Comparison of ENCODE assay signal across 9 cellular contexts in the genomic region with DNA sequence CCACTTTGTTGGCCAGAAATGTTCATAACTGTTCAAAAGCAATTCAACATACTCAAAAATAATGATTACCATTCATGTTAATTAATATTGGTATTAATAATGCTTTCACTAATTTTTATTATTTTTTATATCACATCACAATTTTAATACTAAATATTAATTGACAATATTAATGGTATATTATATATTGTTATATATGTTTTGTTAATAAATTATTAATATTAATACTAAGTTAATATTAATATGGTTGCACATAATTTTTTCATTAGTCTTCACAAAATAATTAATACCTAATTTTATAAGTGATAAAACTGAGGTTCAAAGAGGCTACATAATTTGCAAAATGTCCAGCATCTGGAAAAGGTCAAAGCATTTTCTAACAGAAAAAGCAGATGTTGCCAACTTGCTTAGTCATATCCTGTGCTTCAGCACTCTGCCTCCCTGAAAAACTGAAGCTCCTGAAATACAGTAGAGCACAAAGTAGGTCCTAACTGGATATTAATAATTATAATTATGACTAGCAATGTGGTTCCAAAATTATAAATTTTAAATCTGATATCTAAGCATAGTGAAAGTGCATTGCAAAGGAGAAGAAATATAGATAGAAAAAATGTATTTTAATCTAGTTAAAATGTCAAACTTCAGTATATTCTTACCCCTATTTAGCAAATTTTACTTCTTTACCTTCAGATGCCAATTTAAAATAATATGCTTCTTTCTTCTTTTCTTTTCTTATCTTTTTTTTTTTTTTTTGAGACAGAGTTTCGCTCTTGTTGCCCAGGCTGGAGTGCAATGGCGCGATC.
A peak's percentile ranks its signal among the peaks of the same experiment; 100 is the strongest.
DNase-seq lines count a peak whose midpoint lies in the region; ATAC-seq and TF ChIP-seq lines count a peak whose summit lies in the region.
"Had no signal": no experiment of that assay in that cellular context is flagged by ENCODE, and none has a peak within 500 bp of the region (broad histone marks: within the 10 kb centered on the region; RNA-seq: fewer than 3 reads in every experiment).

No MANE protein-coding gene starts in this region.

- H3K4me1 ChIP-seq in lower lobe of right lung = peaks cover 16% of the 10 kb centered on the region

- H3K27me3 ChIP-seq in lower lobe of right lung (ENCODE audit: low read depth) = no peaks in the 10 kb centered on the region
- H3K27me3 ChIP-seq: cardiac muscle cell had no signal

- H3K9me3 ChIP-seq in lower lobe of right lung = no peaks in the 10 kb centered on the region

- TF ChIP-seq CTCF in astrocyte of the cerebellum (IDR thresholded peaks at IDR 0.05; ENCODE audit: low read depth, low read length, missing control alignments) (no peak), lower lobe of right lung (IDR thresholded peaks at IDR 0.05) (no peak)

- no peaks in the 10 kb centered on the region for H3K36me3 ChIP-seq in lower lobe of right lung
- H3K36me3 ChIP-seq: cardiac muscle cell had no signal

- intact Hi-C loops in lower lobe of right lung (cut with DNase I) = no loop called here

- H3K27ac ChIP-seq in lower lobe of right lung = peak overlapping the region; percentile 28
- H3K27ac ChIP-seq: cardiac muscle cell had no signal

- ATAC-seq in lower lobe of right lung (no peak), GM19455 (IDR thresholded peaks at IDR 0.05; ENCODE audit: unreplicated experiment) (no peak), GM19035 (IDR thresholded peaks at IDR 0.05; ENCODE audit: unreplicated experiment) (no peak)

- DNase-seq in Daoy (ENCODE audit: low read depth) (peak; percentile 74), MV-4-11 (lab: John Stamatoyannopoulos, UW) (peak; percentile 78), astrocyte of the cerebellum (ENCODE audit: low read depth) (peak; percentile 73), lower lobe of right lung (no peak), middle frontal gyrus (ENCODE audit: extremely low spot score, low spot score) (no peak)
- no peak for DNase-seq in stimulated activated naive CD4-positive, alpha-beta T cell (lab: John Stamatoyannopoulos, UW)

- H3K4me3 ChIP-seq in astrocyte of the cerebellum (ENCODE audit: low read depth, low read length) = no peak overlapping the region
- H3K4me3 ChIP-seq in lower lobe of right lung = no peak overlapping the region
- H3K4me3 ChIP-seq: cardiac muscle cell had no signal

- in situ Hi-C loops in astrocyte of the cerebellum (cut with HindIII; ENCODE audit: low sequenced_read_pairs) = no loop called here

Comparison
In these comparisons a context has a peak if more than half of its experiments do, and no peak if none do; other contexts are left out.
1. DNase-seq: peak in Daoy (single experiment), MV-4-11 (single experiment) and astrocyte of the cerebellum (single experiment); none in lower lobe of right lung (single experiment), middle frontal gyrus (single experiment) and stimulated activated naive CD4-positive, alpha-beta T cell (0 of 6).